Comparison of ENCODE assay signal across 29 cellular contexts in the genomic region with DNA sequence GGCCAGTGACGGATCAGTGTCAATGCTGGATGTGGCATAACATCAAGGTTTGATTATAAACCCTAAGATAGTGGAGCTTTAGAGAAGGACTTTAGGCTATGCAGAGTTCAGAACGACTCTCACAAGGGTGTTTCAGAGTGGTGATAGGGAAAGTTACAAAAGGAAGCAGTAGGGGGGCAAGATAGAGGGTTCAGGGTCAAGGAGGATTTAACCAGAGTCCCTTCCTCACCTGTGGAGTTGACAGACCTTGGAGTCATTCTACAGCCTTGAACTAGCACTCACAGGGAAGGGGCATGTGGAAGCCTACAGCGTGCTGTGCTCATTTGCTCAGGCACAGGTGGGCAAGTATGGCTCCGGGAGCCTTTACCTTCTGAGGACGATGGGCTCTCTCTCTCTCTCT. TPM values are rescaled to one million over a fixed set of nuclear protein-coding genes. Genes with fewer than 3 reads are reported as not detected.
DNase-seq lines count a peak whose midpoint lies in the region; FAIRE-seq and TF ChIP-seq lines count a peak whose summit lies in the region.
"Had no signal": no experiment of that assay in that cellular context is flagged by ENCODE, and none has a peak within 500 bp of the region (broad histone marks: within the 10 kb centered on the region; RNA-seq: fewer than 3 reads in every experiment).

No MANE protein-coding gene starts in this region.

- no peak overlapping the region for H3K27ac ChIP-seq in mesendoderm (ENCODE audit: low read depth, low read length)
- H3K27ac ChIP-seq in RWPE1 = no peak overlapping the region
- H3K27ac ChIP-seq: BLaER1 had no signal

- H4K5ac ChIP-seq in mesendoderm (ENCODE audit: low read length) = no peak overlapping the region

- no peaks in the 10 kb centered on the region for H3K79me2 ChIP-seq in mesendoderm (ENCODE audit: control insufficient read depth, insufficient read depth, low read length)

- no peaks in the 10 kb centered on the region for H3K79me1 ChIP-seq in mesendoderm (ENCODE audit: low read length)

- DNase-seq in H7 (peak; percentile 28), bronchial epithelial cell (ENCODE audit: low read depth) (no peak), mesendoderm (peak; percentile 70), NCI-H1048 (lab: John Stamatoyannopoulos, UW) (no peak), RWPE1 (ENCODE audit: low spot score) (no peak)
- DNase-seq: 8988T; ACHN; BE2C; C1 segment of cervical spinal cord; CD4-positive, alpha-beta memory T cell; CD4-positive, CD25-positive, alpha-beta regulatory T cell; CD8-positive, alpha-beta memory T cell; COR-L47; DMS 273 treated with DMSO at 0.1 percent for 48 hours; DMS153; DMS53; DMS79; DND-41; EL; GDM1 had no signal

- peaks cover 3% of the 10 kb centered on the region for H3K4me1 ChIP-seq in mesendoderm (ENCODE audit: control insufficient read depth, low read depth, low read length)
- H3K4me1 ChIP-seq: BE2C, BLaER1 had no signal

- H2AK5ac ChIP-seq in mesendoderm (ENCODE audit: low read length) = no peak overlapping the region

- H3K4me2 ChIP-seq in mesendoderm (ENCODE audit: low read length) = no peak overlapping the region
- H3K4me2 ChIP-seq: BLaER1 had no signal

- H3K23ac ChIP-seq in mesendoderm (ENCODE audit: low read length) = no peak overlapping the region

- no peak overlapping the region for H2BK15ac ChIP-seq in mesendoderm (replicated peaks; ENCODE audit: low read depth)

- H2BK120ac ChIP-seq in mesendoderm (ENCODE audit: low read depth, low read length) = no peak overlapping the region

- no peak overlapping the region for H3K56ac ChIP-seq in mesendoderm (ENCODE audit: low read length)

- H3K36me3 ChIP-seq in H7 (replicated peaks; ENCODE audit: control insufficient read depth, insufficient read depth, low read length) (no peaks in the 10 kb centered on the region), bronchial epithelial cell (ENCODE audit: control insufficient read depth, insufficient read depth, low read length) (no peaks in the 10 kb centered on the region), mesendoderm (ENCODE audit: control insufficient read depth, insufficient read depth, low read length) (no peaks in the 10 kb centered on the region)
- H3K36me3 ChIP-seq: BE2C, BLaER1 had no signal

- CTCF ChIA-PET in RWPE1 (lab: Yijun Ruan, JAX) = no interaction called here

- H3K27me3 ChIP-seq in H7 (ENCODE audit: control insufficient read depth, insufficient read depth, low read length) (peaks cover 24% of the 10 kb centered on the region), bronchial epithelial cell (ENCODE audit: control insufficient read depth, insufficient read depth, low read length) (peaks cover 3% of the 10 kb centered on the region), mesendoderm (ENCODE audit: insufficient read depth, low read length, poor library complexity) (no peaks in the 10 kb centered on the region)
- H3K27me3 ChIP-seq: BLaER1 had no signal

- no CpG with 5 or more reads among the region's 5 CpGs for WGBS in mesendoderm (ENCODE audit: extremely low coverage, insufficient coverage, low lambda C conversion rate)

- H3K4ac ChIP-seq in mesendoderm (ENCODE audit: low read depth, low read length) = no peak overlapping the region

- POLR2A ChIA-PET in RWPE1 (lab: Yijun Ruan, JAX; ENCODE audit: low non-redundant PET) = no interaction called here

- TF ChIP-seq CTCF in bronchial epithelial cell (IDR thresholded peaks at IDR 0.05; ENCODE audit: insufficient read depth, low read length, severe bottlenecking) (no peak), RWPE1 (conservative IDR thresholded peaks at IDR 0.05; ENCODE audit: low read depth) (no peak)

- no peak overlapping the region for H4K8ac ChIP-seq in mesendoderm (ENCODE audit: low read depth, low read length)

- no peak overlapping the region for H3K9ac ChIP-seq in mesendoderm (ENCODE audit: low read length)
- H3K9ac ChIP-seq: BLaER1 had no signal

- H3K18ac ChIP-seq in mesendoderm (ENCODE audit: low read length) = no peak overlapping the region

- H3K4me3 ChIP-seq in H7 (ENCODE audit: insufficient read depth, low read depth, low read length) (no peak overlapping the region), bronchial epithelial cell (ENCODE audit: low read depth, low read length) (no peak overlapping the region), mesendoderm (ENCODE audit: low read length) (no peak overlapping the region)
- H3K4me3 ChIP-seq: BLaER1, GM12878 had no signal

- peak; percentile 55 for FAIRE-seq in bronchial epithelial cell (lab: Jason Lieb, UNC)
- FAIRE-seq: A204.1, GM12878, GM12892, GM18507 had no signal

- no peak overlapping the region for H2BK5ac ChIP-seq in mesendoderm (ENCODE audit: low read length)

RNA-seq across cellular contexts. Expression of a gene that starts 7.9 kb away (rescaled TPM):
- total RNA-seq in H7 (2014; rRNA removed; shearing (Covaris generic)) = 0.21 TPM in 1 of 2 replicates, not detected in the other
- total RNA-seq in bronchial epithelial cell = not detected in 2 replicates
- polyA plus RNA-seq in mesendoderm (2013, experiment 1 of 2) = 0.81 TPM
- polyA plus RNA-seq in mesendoderm (2013, experiment 2 of 2) = 0.99 TPM
- total RNA-seq: A673; CD4-positive, alpha-beta memory T cell; CD4-positive, CD25-positive, alpha-beta regulatory T cell; CD8-positive, alpha-beta memory T cell; G401 had no signal
- polyA plus RNA-seq: AG04450; CD14-positive monocyte; CD4-positive, alpha-beta memory T cell; CD4-positive, CD25-positive, alpha-beta regulatory T cell; CD8-positive, alpha-beta memory T cell had no signal

Comparison
In these comparisons a context has a peak if more than half of its experiments do, and no peak if none do; other contexts are left out.
1. DNase-seq: peak in H7 (single experiment) and mesendoderm (single experiment); none in bronchial epithelial cell (single experiment), NCI-H1048 (single experiment) and RWPE1 (single experiment).